Comparison of ENCODE assay signal across 1 cellular context in genomic region chr5:64872044-64872443, GRCh38.
TF ChIP-seq lines count a peak whose summit lies in the region.

No MANE protein-coding gene starts in this region.

TF ChIP-seq in SK-N-SH, 30 proteins besides CTCF, POLR2A, EP300 and RAD21 (continued from another document):
- no peak for TF ChIP-seq ZBTB33 (IDR thresholded peaks at IDR 0.05; ENCODE audit: borderline replicate concordance, low read depth)
TF ChIP-seq in SK-N-SH: peak in this region for 2.
